ENCODE assay signal across 14 cellular contexts in the genomic region with DNA sequence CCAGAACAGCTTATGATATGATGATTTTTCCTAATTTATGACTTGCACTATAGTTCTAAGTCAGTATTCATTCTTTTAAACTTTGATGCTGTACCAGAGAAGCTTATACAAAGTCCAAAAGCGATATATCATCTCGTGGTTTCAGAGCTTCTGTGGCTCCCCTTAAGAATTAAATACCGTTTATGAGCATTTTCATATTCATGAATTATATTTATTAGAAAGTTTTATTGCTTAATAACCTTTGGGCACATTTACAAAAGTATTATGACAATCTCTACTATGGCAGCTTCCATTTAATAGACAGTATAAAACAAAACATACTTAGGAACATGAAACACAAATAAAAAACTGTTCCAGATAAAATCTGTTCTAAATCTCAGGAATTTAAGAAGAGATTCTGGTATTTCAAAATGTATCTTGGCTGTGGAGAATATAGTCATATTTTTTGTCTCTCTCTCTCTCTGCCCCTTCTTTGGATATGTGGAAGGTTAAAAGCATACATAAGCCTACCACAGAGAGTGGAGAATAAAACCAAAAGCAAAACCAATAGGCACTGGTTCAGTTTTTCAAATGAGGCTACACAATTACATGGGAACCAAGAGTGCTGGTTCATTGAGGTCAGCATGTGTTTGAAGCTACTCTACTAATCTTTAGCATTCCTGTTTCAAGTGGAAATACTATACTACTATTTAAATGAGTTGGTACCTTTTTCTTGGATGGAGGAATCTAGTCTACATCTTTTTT.
DNase-seq lines count a peak whose midpoint lies in the region; ATAC-seq and FAIRE-seq lines count a peak whose summit lies in the region.
"Had no signal": no experiment of that assay in that cellular context is flagged by ENCODE, and none has a peak within 500 bp of the region (broad histone marks: within the 10 kb centered on the region; RNA-seq: fewer than 3 reads in every experiment).

No MANE protein-coding gene starts in this region.

- in situ Hi-C loops in KBM-7 (cut with MboI; ENCODE audit: low pct_unique_long_range_greater_than_20kb, low sequenced_read_pairs), result no loop called here

- FAIRE-seq in endometrium (lab: Jason Lieb, UNC), result peak; percentile 82

- ATAC-seq in GM18861 (IDR thresholded peaks at IDR 0.05; ENCODE audit: unreplicated experiment) (peak; percentile 53), GM21515 (IDR thresholded peaks at IDR 0.05; ENCODE audit: unreplicated experiment) (peak; percentile 83), HG03045 (IDR thresholded peaks at IDR 0.05; ENCODE audit: unreplicated experiment) (peak; percentile 77)
- ATAC-seq: Panc1; stimulated activated memory B cell treated with anti-CD40 and anti-IgM and Interleukin-4, amounts not matched to agents 10 μg/mL and 1 μg/mL and 100 μg/mL, for 72 hours had no signal

- DNase-seq in mucosa of gallbladder (ENCODE audit: low spot score) (no peak), A172 (ENCODE audit: low spot score) (no peak), NCI-H1930 (lab: John Stamatoyannopoulos, UW) (no peak), KBM-7 (no peak)
- DNase-seq: activated CD4-positive, alpha-beta memory T cell treated with anti-CD3 and anti-CD28 coated beads, Interleukin-2, amount 10 ng/mL, durations not matched to agents 7 days and 5 days; activated naive CD4-positive, alpha-beta T cell treated with Interleukin-2 at 50 U/mL for 16 hours; cerebellar nuclear complex; stimulated activated CD4-positive, alpha-beta T cell treated with anti-CD3 and anti-CD28 coated beads, Interleukin-1b, Interleukin-23, amount 100 ng/mL, for 48 hours had no signal
